1 cellular context compared by ENCODE assay signal in genomic region chr3:188261011-188261410, GRCh38.
TF ChIP-seq lines count a peak whose summit lies in the region.

No MANE protein-coding gene starts in this region.

TF ChIP-seq in GM23338, 12 proteins besides CTCF, POLR2A, EP300 and RAD21 (continued from another document):
- TF ChIP-seq REST (IDR thresholded peaks at IDR 0.05; ENCODE audit: unreplicated experiment), result no peak
- TF ChIP-seq, protein P1, sequence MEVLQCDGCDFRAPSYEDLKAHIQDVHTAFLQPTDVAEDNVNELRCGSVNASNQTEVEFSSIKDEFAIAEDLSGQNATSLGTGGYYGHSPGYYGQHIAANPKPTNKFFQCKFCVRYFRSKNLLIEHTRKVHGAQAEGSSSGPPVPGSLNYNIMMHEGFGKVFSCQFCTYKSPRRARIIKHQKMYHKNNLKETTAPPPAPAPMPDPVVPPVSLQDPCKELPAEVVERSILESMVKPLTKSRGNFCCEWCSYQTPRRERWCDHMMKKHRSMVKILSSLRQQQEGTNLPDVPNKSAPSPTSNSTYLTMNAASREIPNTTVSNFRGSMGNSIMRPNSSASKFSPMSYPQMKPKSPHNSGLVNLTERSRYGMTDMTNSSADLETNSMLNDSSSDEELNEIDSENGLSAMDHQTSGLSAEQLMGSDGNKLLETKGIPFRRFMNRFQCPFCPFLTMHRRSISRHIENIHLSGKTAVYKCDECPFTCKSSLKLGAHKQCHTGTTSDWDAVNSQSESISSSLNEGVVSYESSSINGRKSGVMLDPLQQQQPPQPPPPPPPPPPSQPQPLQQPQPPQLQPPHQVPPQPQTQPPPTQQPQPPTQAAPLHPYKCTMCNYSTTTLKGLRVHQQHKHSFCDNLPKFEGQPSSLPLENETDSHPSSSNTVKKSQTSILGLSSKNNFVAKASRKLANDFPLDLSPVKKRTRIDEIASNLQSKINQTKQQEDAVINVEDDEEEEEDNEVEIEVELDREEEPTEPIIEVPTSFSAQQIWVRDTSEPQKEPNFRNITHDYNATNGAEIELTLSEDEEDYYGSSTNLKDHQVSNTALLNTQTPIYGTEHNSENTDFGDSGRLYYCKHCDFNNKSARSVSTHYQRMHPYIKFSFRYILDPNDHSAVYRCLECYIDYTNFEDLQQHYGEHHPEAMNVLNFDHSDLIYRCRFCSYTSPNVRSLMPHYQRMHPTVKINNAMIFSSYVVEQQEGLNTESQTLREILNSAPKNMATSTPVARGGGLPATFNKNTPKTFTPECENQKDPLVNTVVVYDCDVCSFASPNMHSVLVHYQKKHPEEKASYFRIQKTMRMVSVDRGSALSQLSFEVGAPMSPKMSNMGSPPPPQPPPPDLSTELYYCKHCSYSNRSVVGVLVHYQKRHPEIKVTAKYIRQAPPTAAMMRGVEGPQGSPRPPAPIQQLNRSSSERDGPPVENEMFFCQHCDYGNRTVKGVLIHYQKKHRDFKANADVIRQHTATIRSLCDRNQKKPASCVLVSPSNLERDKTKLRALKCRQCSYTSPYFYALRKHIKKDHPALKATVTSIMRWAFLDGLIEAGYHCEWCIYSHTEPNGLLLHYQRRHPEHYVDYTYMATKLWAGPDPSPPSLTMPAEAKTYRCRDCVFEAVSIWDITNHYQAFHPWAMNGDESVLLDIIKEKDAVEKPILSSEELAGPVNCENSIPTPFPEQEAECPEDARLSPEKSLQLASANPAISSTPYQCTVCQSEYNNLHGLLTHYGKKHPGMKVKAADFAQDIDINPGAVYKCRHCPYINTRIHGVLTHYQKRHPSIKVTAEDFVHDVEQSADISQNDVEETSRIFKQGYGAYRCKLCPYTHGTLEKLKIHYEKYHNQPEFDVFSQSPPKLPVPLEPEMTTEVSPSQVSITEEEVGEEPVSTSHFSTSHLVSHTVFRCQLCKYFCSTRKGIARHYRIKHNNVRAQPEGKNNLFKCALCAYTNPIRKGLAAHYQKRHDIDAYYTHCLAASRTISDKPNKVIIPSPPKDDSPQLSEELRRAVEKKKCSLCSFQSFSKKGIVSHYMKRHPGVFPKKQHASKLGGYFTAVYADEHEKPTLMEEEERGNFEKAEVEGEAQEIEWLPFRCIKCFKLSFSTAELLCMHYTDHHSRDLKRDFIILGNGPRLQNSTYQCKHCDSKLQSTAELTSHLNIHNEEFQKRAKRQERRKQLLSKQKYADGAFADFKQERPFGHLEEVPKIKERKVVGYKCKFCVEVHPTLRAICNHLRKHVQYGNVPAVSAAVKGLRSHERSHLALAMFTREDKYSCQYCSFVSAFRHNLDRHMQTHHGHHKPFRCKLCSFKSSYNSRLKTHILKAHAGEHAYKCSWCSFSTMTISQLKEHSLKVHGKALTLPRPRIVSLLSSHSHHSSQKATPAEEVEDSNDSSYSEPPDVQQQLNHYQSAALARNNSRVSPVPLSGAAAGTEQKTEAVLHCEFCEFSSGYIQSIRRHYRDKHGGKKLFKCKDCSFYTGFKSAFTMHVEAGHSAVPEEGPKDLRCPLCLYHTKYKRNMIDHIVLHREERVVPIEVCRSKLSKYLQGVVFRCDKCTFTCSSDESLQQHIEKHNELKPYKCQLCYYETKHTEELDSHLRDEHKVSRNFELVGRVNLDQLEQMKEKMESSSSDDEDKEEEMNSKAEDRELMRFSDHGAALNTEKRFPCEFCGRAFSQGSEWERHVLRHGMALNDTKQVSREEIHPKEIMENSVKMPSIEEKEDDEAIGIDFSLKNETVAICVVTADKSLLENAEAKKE (CRISPR knock-in tag; IDR thresholded peaks at IDR 0.05), result no peak
- TF ChIP-seq ZNF331 (CRISPR knock-in tag; IDR thresholded peaks at IDR 0.05; ENCODE audit: low read depth), result no peak
- no peak for TF ChIP-seq CREB1 (CRISPR knock-in tag; IDR thresholded peaks at IDR 0.05; ENCODE audit: low read depth)
